Comparison of ENCODE assay signal across 8 cellular contexts in the genomic region with DNA sequence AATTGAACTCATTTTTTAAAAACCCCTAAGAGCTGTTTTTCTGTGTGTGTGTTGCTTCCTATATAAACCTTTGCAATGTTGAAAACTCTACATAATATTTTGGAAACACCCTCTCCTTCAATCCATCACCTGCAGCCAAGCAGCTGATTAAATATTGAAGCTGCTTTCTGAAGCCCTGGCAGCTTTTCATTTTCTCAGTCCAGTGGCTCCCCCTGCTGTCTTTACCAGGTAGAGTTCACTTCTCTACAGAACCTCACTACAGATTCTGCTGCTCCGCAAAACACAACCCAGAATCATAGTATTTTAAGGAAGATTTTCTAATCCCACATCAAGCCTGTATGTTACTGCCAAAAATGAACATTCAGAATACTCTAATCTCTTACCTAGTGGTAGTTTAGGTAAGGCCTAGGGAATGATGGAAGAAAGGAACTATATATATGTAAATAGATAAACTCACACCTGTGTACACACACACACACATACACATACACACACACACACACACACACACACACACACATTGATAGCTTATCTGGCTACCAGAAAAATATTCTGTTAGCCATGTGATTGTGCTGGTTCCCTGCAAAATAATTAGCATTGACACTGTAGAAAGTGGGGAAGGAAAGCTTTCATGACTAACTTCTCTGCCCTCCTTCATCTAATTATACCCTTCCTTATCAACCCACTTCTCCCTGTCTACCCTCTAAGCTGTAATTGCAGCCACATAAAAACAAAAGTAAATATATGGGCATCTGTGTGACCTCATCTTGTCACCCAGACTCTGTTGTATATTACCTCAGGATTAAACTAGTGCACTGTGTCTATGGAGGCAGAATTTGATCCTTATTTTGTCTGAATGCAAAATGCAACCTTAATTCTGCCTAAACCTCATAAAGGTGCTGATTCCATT.
DNase-seq lines count a peak whose midpoint lies in the region; TF ChIP-seq lines count a peak whose summit lies in the region.

No MANE protein-coding gene starts in this region.

- H3K79me2 ChIP-seq in KMS-11 (ENCODE audit: insufficient read depth, low read depth) (no peaks in the 10 kb centered on the region; the same call in 1 of the 2 replicates), OCI-LY7 (ENCODE audit: insufficient read depth, low read depth, low read length) (no peaks in the 10 kb centered on the region; the same call in 1 of the 2 replicates)

- H3K9me2 ChIP-seq in OCI-LY7 (ENCODE audit: insufficient read depth, low read length), result no peaks in the 10 kb centered on the region

- H3K27me3 ChIP-seq in KMS-11 (ENCODE audit: insufficient read depth, low read depth) (no peaks in the 10 kb centered on the region), dorsolateral prefrontal cortex (no peaks in the 10 kb centered on the region)

- H3K4me2 ChIP-seq in KMS-11 (no peak overlapping the region), OCI-LY7 (ENCODE audit: low read length) (no peak overlapping the region)

- DNase-seq in A172 (ENCODE audit: low spot score) (peak; percentile 45), GM12864 (ENCODE audit: low read depth) (no peak), OCI-LY7 (ENCODE audit: low spot score) (peak; percentile 61), dorsolateral prefrontal cortex (peak in 8 of 10 donors; percentile 46 to 80 (median 52)), midbrain (lab: John Stamatoyannopoulos, UW) (peak; percentile 68), activated gamma-delta T cell (lab: John Stamatoyannopoulos, UW) (no peak), OCI-M2 (lab: John Stamatoyannopoulos, UW; ENCODE audit: unreplicated experiment) (no peak)

- POLR2A ChIA-PET in OCI-LY7 (lab: Charles Lee), result interaction anchor here (0.6 to 1.7 kb wide), 4 partner anchors 326 to 344 kb away, joined by 3 to 9 read pairs (median 6); no protein-coding TSS in a partner anchor

- BruUV-seq in OCI-LY7 (replicated peaks; lab: Mats Ljungman, UMichigan), result no TSS peak

- H4K20me1 ChIP-seq in KMS-11 (ENCODE audit: insufficient read depth), result no peaks in the 10 kb centered on the region
- H4K20me1 ChIP-seq in OCI-LY7 (ENCODE audit: insufficient read depth, low read length), result no peaks in the 10 kb centered on the region

- H3K4me1 ChIP-seq in KMS-11 (ENCODE audit: low read depth, poor library complexity, severe bottlenecking) (peaks cover 30% of the 10 kb centered on the region), OCI-LY7 (ENCODE audit: insufficient read depth, low read length, poor library complexity, severe bottlenecking) (peaks cover 2% of the 10 kb centered on the region)

- peaks cover 4% of the 10 kb centered on the region; the same call in 1 of the 2 replicates for H3K36me3 ChIP-seq in KMS-11 (ENCODE audit: insufficient read depth)
- H3K36me3 ChIP-seq in OCI-LY7 (ENCODE audit: insufficient read depth, low read length), result 0 out of 2 replicates have a peak, but pooled peaks cover 3% of the 10 kb centered on the region

- H3K9me3 ChIP-seq in OCI-LY7 (ENCODE audit: low read length), result no peaks in the 10 kb centered on the region

- no peak overlapping the region for H2AFZ ChIP-seq in KMS-11 (ENCODE audit: low read depth)
- no peak overlapping the region for H2AFZ ChIP-seq in OCI-LY7 (ENCODE audit: low read length)

- H3K9ac ChIP-seq in KMS-11, result no peak overlapping the region

- intact Hi-C loops in OCI-LY7 (cut with micrococcal nuclease; ENCODE audit: unreplicated experiment), result loop anchor here (1.0 to 5.0 kb wide), 5 partner anchors 282 to 577 kb away; a partner anchor contains a TSS
- intact Hi-C loops in dorsolateral prefrontal cortex (cut with DNase I), result loop anchor here in 1 of 2 donors (10.0 kb wide), 1 partner anchor 580 kb away; no protein-coding TSS in a partner anchor

- CTCF ChIA-PET in OCI-LY7 (lab: Charles Lee; ENCODE audit: unreplicated experiment), result interaction anchor here (0.8 to 0.9 kb wide), 2 partner anchors 326 to 344 kb away, joined by 3 to 6 read pairs; no protein-coding TSS in a partner anchor

- H3K4me3 ChIP-seq in GM12864 (ENCODE audit: low read depth, low read length) (no peak overlapping the region), KMS-11 (IDR thresholded peaks at IDR 0.05; ENCODE audit: insufficient read depth, low read depth, low read length) (no peak overlapping the region), OCI-LY7 (ENCODE audit: low read depth, low read length, poor library complexity, severe bottlenecking) (no peak overlapping the region), dorsolateral prefrontal cortex (no peak overlapping the region)

- TF ChIP-seq CTCF in GM12864 (IDR thresholded peaks at IDR 0.05; ENCODE audit: low read depth, low read length, missing control alignments) (peak; percentile 65), KMS-11 (conservative IDR thresholded peaks at IDR 0.05; ENCODE audit: low read depth, low read length) (peak; percentile 90), OCI-LY7 (conservative IDR thresholded peaks at IDR 0.05; ENCODE audit: low read length) (peak; percentile 86), dorsolateral prefrontal cortex (IDR thresholded peaks at IDR 0.05 in 54 of 56, conservative IDR thresholded peaks at IDR 0.05 in 2 of 56; ENCODE audit: low read depth in 1 of 56, partially characterized antibody in 56 of 56) (peak; percentile 30 to 82 (median 71))

- H3K27ac ChIP-seq in KMS-11 (no peak overlapping the region), OCI-LY7 (ENCODE audit: low read depth, low read length, poor library complexity, severe bottlenecking) (no peak overlapping the region), dorsolateral prefrontal cortex (peak overlapping the region in 10 of 59 donors; percentile 7 to 53 (median 40))

Comparison
In these comparisons a context has a peak if more than half of its experiments do, and no peak if none do; other contexts are left out.
1. DNase-seq: peak in A172 (single experiment), OCI-LY7 (single experiment), dorsolateral prefrontal cortex (8 of 10) and midbrain (single experiment); none in GM12864 (single experiment), activated gamma-delta T cell (single experiment) and OCI-M2 (single experiment).
2. Peak in every context shown above with its lines, with median percentiles within 50 percentile points of each other: CTCF ChIP-seq.